15 cellular contexts compared by ENCODE assay signal in the genomic region with DNA sequence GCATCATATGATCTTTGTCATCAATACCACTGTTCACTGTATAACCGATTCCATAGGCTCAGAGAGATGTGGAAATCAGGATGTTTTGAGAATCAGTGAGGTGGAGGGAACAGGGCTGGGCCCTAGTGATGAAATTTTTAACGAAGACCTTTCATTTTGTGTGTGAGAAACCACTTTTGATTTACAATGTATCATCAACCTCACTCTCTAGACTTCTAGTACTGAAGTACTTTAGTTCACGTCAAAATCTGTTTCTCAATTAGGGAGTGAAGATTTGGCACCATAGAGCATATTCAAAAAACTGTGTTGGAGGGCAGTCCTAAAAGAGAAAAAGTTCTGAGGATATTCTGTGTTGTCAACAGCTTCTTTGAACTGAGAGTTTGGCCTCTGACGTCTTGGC.
"Had no signal": no experiment of that assay in that cellular context is flagged by ENCODE, and none has a peak within 500 bp of the region (broad histone marks: within the 10 kb centered on the region; RNA-seq: fewer than 3 reads in every experiment).

No MANE protein-coding gene starts in this region.

- DNase-seq: dorsolateral prefrontal cortex; effector CD8-positive, alpha-beta T cell; gastrocnemius medialis; glutamatergic neuron; mesendoderm; naive B cell; posterior cingulate gyrus; spleen; stimulated activated CD4-positive, alpha-beta T cell treated with anti-CD3 and anti-CD28 coated beads, Interleukin-2, amount 100 ng/mL, for 24 hours; stimulated activated CD4-positive, alpha-beta T cell treated with anti-CD3 and anti-CD28 coated beads, Interleukin-4, amount 100 ng/mL, for 4 hours; stimulated activated naive CD4-positive, alpha-beta T cell; thyroid gland; upper lobe of left lung; uterus had no signal

- H3K4me3 Mint-ChIP-seq: naive B cell had no signal

- H3K27me3 Mint-ChIP-seq: naive B cell had no signal

- H3K9me3 Mint-ChIP-seq: naive B cell had no signal

- ATAC-seq: gastrocnemius medialis, sciatic nerve had no signal
